Comparison of ENCODE assay signal across 21 cellular contexts in the genomic region with DNA sequence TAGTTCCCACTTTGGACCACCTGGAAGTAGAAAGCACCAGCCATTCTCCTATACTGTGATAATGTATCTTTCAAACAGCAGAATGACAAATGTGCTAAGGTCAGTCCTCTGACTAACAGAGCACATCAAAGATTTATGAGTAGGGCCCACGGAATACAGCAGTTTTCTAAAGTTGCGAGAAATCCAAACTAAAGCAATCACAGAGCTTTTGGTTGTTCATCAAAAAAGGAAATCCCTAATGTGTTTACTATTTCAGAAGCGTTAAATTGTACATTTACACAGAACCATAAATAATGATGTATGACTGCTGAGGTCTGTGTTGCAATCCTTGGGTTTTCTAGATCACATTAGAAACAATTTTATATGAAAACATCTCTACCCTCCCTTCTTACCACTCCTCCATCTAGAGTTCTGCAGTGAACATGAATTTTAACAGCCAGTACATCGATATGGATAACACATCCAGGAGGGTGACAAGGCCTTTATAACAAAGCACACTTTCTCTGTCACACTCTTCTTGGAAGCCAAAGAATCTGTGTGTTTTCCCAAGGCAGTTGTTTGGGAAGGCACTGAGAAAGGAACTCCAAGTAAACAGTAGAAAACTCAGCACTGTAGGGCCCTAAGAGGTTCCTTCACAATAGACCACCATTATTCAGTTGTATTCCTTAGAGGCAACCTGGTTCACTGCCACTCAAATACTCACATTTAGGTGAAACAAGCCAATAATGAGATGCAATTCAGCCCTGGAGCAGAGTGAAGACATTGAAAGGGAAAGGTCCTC. TPM values are rescaled to one million over a fixed set of nuclear protein-coding genes. Genes with fewer than 3 reads are reported as not detected.
DNase-seq lines count a peak whose midpoint lies in the region; ATAC-seq, FAIRE-seq and TF ChIP-seq lines count a peak whose summit lies in the region.
"Had no signal": no experiment of that assay in that cellular context is flagged by ENCODE, and none has a peak within 500 bp of the region (broad histone marks: within the 10 kb centered on the region; RNA-seq: fewer than 3 reads in every experiment).

No MANE protein-coding gene starts in this region.

- peaks cover 22% of the 10 kb centered on the region for H3K4me1 ChIP-seq in mammary epithelial cell (ENCODE audit: insufficient read depth, low read length)
- H3K4me1 ChIP-seq in astrocyte (ENCODE audit: insufficient read depth, low read length): peaks cover 6% of the 10 kb centered on the region
- peaks cover 20 to 60% (median 48%) of the 10 kb centered on the region in 4 donors for H3K4me1 ChIP-seq in upper lobe of left lung

- H3K4me2 ChIP-seq in mammary epithelial cell (ENCODE audit: insufficient read depth, low read depth, low read length) (no peak overlapping the region), astrocyte (ENCODE audit: low read length) (no peak overlapping the region)

- H2AFZ ChIP-seq in mammary epithelial cell (ENCODE audit: low read depth, low read length) (no peak overlapping the region), astrocyte (ENCODE audit: low read depth, low read length) (no peak overlapping the region)

- H3K36me3 Mint-ChIP-seq in MCF 10A (ENCODE audit: insufficient read depth, unreplicated experiment): no peaks in the 10 kb centered on the region
- no peaks in the 10 kb centered on the region for H3K36me3 Mint-ChIP-seq in astrocyte (ENCODE audit: low read depth, unreplicated experiment)
- H3K36me3 Mint-ChIP-seq: memory B cell had no signal

- H3K4me3 Mint-ChIP-seq in MCF 10A (ENCODE audit: unreplicated experiment) (no peak overlapping the region), astrocyte (ENCODE audit: unreplicated experiment) (no peak overlapping the region)
- H3K4me3 Mint-ChIP-seq: activated CD4-positive, alpha-beta T cell treated with anti-CD3 and anti-CD28 coated beads, Interleukin-2, amount 10 ng/mL, durations not matched to agents 24 days and 14 days; activated naive CD8-positive, alpha-beta T cell treated with anti-CD3 and anti-CD28 coated beads, Interleukin-2, amount 50 U/mL, for 24 hours; memory B cell had no signal

- H3K79me2 ChIP-seq in mammary epithelial cell (ENCODE audit: insufficient read depth, low read length) (peaks cover 95% of the 10 kb centered on the region), astrocyte (ENCODE audit: insufficient read depth, low read length) (peaks cover 96% of the 10 kb centered on the region)

- in situ Hi-C loops in mammary epithelial cell (cut with MboI; ENCODE audit: low sequenced_read_pairs in 2 of 2): no loop called here

- H3K27me3 Mint-ChIP-seq in MCF 10A (ENCODE audit: insufficient read depth, unreplicated experiment) (no peaks in the 10 kb centered on the region), astrocyte (ENCODE audit: low read depth, unreplicated experiment) (no peaks in the 10 kb centered on the region)
- H3K27me3 Mint-ChIP-seq: memory B cell had no signal

- H3K9me3 Mint-ChIP-seq in MCF 10A (ENCODE audit: unreplicated experiment): no peaks in the 10 kb centered on the region
- H3K9me3 Mint-ChIP-seq in astrocyte (ENCODE audit: unreplicated experiment): no peaks in the 10 kb centered on the region
- H3K9me3 Mint-ChIP-seq: activated CD4-positive, alpha-beta T cell treated with anti-CD3 and anti-CD28 coated beads, Interleukin-2, amount 10 ng/mL, durations not matched to agents 24 days and 14 days; activated naive CD8-positive, alpha-beta T cell treated with anti-CD3 and anti-CD28 coated beads, Interleukin-2, amount 50 U/mL, for 24 hours; memory B cell had no signal

- H3K27ac ChIP-seq in mammary epithelial cell (ENCODE audit: insufficient read depth, low read depth, low read length) (no peak overlapping the region), astrocyte (ENCODE audit: low read depth, low read length) (no peak overlapping the region), upper lobe of left lung (peak overlapping the region in 3 of 4 donors; percentile 1 to 58 (median 48))

- TF ChIP-seq EP300 in upper lobe of left lung (IDR thresholded peaks at IDR 0.05): no peak

- H4K20me1 ChIP-seq in mammary epithelial cell (ENCODE audit: insufficient read depth, low read length): no peaks in the 10 kb centered on the region
- H4K20me1 ChIP-seq in astrocyte (ENCODE audit: insufficient read depth, low read length): peaks cover 27% of the 10 kb centered on the region

- DNase-seq in MCF 10A (ENCODE audit: unreplicated experiment) (peak; percentile 22), mammary epithelial cell (no peak), astrocyte (ENCODE audit: low read depth) (no peak), left kidney (ENCODE audit: low read depth, low spot score) (peak; percentile 55), upper lobe of left lung (no peak), C1 segment of cervical spinal cord (lab: John Stamatoyannopoulos, UW) (no peak)
- DNase-seq: activated CD4-positive, alpha-beta T cell treated with anti-CD3 and anti-CD28 coated beads, Interleukin-2, amount 10 ng/mL, durations not matched to agents 24 days and 14 days; activated naive CD8-positive, alpha-beta T cell treated with anti-CD3 and anti-CD28 coated beads, Interleukin-2, amount 50 U/mL, for 24 hours; activated T-cell treated with anti-CD3 and anti-CD28 coated beads, Interleukin-2, amount 50 U/mL, for 48 hours; cerebellar nuclear complex; erythroblast; KG1; NCI-H187; NCI-H774; nucleus accumbens; small intestine; stimulated activated naive CD4-positive, alpha-beta T cell had no signal

- BruUV-seq in MCF 10A (replicated peaks; lab: Mats Ljungman, UMichigan) (no TSS peak), mammary epithelial cell (replicated peaks; lab: Mats Ljungman, UMichigan) (no TSS peak)

- WGBS in mammary epithelial cell (ENCODE audit: low coverage, missing lambda C conversion rate): 71% methylated on average over 4 of the region's 4 CpGs
- 36 to 52% methylated on average over 4 of the region's 4 CpGs for WGBS in upper lobe of left lung, 2 donors

- no peaks in the 10 kb centered on the region for H3K36me3 ChIP-seq in mammary epithelial cell (ENCODE audit: insufficient read depth, low read length)
- no peaks in the 10 kb centered on the region for H3K36me3 ChIP-seq in astrocyte (ENCODE audit: insufficient read depth, low read length)
- no peaks in the 10 kb centered on the region for H3K36me3 ChIP-seq in upper lobe of left lung

- H3K4me3 ChIP-seq in mammary epithelial cell (replicated peaks in 1 of 3; ENCODE audit: insufficient read depth in 1 of 3, low read depth in 2 of 3, low read length in 3 of 3) (no peak overlapping the region), astrocyte (ENCODE audit: insufficient read depth, low read depth, low read length) (no peak overlapping the region), upper lobe of left lung (no peak overlapping the region)

- H3K9me3 ChIP-seq in mammary epithelial cell (replicated peaks; ENCODE audit: insufficient read depth, low read length) (no peaks in the 10 kb centered on the region), astrocyte (ENCODE audit: insufficient read depth, low read depth, low read length) (no peaks in the 10 kb centered on the region), upper lobe of left lung (no peaks in the 10 kb centered on the region)

- H3K27ac Mint-ChIP-seq in MCF 10A (ENCODE audit: low read depth, unreplicated experiment) (no peak overlapping the region), astrocyte (ENCODE audit: unreplicated experiment) (no peak overlapping the region)
- H3K27ac Mint-ChIP-seq: activated CD4-positive, alpha-beta T cell treated with anti-CD3 and anti-CD28 coated beads, Interleukin-2, amount 10 ng/mL, durations not matched to agents 24 days and 14 days; activated naive CD8-positive, alpha-beta T cell treated with anti-CD3 and anti-CD28 coated beads, Interleukin-2, amount 50 U/mL, for 24 hours; memory B cell had no signal

- H3K9ac ChIP-seq in mammary epithelial cell (ENCODE audit: insufficient read depth, low read length) (no peak overlapping the region), astrocyte (ENCODE audit: low read length) (no peak overlapping the region)

- CTCF ChIA-PET in MCF 10A (lab: Yijun Ruan, JAX): interaction anchor here (0.7 to 0.9 kb wide), 2 partner anchors 11 to 20 kb away, joined by 3 read pairs; no protein-coding TSS in a partner anchor
- CTCF ChIA-PET in mammary epithelial cell (lab: Charles Lee; ENCODE audit: low non-redundant PET): no interaction called here

- TF ChIP-seq CTCF in MCF 10A (IDR thresholded peaks at IDR 0.05; ENCODE audit: unreplicated experiment) (no peak), mammary epithelial cell (conservative IDR thresholded peaks at IDR 0.05 in 1 of 2, IDR thresholded peaks at IDR 0.05 in 1 of 2; ENCODE audit: extremely low read depth in 1 of 2, insufficient read depth in 1 of 2, low read depth in 1 of 2, low read length in 2 of 2) (no peak), astrocyte (IDR thresholded peaks at IDR 0.05; ENCODE audit: insufficient read depth, low read depth, low read length) (no peak), upper lobe of left lung (IDR thresholded peaks at IDR 0.05) (no peak)

- H3K4me1 Mint-ChIP-seq in MCF 10A (ENCODE audit: insufficient read depth, unreplicated experiment) (peaks cover 30% of the 10 kb centered on the region), astrocyte (ENCODE audit: low read depth, unreplicated experiment) (peaks cover 37% of the 10 kb centered on the region)
- H3K4me1 Mint-ChIP-seq: activated CD4-positive, alpha-beta T cell treated with anti-CD3 and anti-CD28 coated beads, Interleukin-2, amount 10 ng/mL, durations not matched to agents 24 days and 14 days; activated naive CD8-positive, alpha-beta T cell treated with anti-CD3 and anti-CD28 coated beads, Interleukin-2, amount 50 U/mL, for 24 hours; memory B cell had no signal

- dilution Hi-C loops in mammary epithelial cell (cut with HindIII; ENCODE audit: low sequenced_read_pairs): no loop called here

- TF ChIP-seq POLR2A in upper lobe of left lung (IDR thresholded peaks at IDR 0.05): no peak

- intact Hi-C loops in MCF 10A (cut with micrococcal nuclease): no loop called here
- intact Hi-C loops in mammary epithelial cell (cut with micrococcal nuclease): loop anchor here (10.0 kb wide), 1 partner anchor 952 kb away; a partner anchor contains a TSS

- POLR2A ChIA-PET in MCF 10A (lab: Yijun Ruan, JAX): interaction anchor here (0.7 to 3.8 kb wide), 5 partner anchors 9 to 351 kb away, joined by 3 to 17 read pairs (median 4); no protein-coding TSS in a partner anchor

- FAIRE-seq in astrocyte (lab: Jason Lieb, UNC): peak; percentile 17
- FAIRE-seq: H1, small intestine had no signal

- ATAC-seq in upper lobe of left lung (ENCODE audit: low FRiP score in 2 of 2) (no peak), HG02610 (IDR thresholded peaks at IDR 0.05; ENCODE audit: unreplicated experiment) (no peak), HG03135 (IDR thresholded peaks at IDR 0.05; ENCODE audit: unreplicated experiment) (no peak)
- ATAC-seq: activated naive CD8-positive, alpha-beta T cell treated with anti-CD3 and anti-CD28 coated beads, Interleukin-2, amount 50 U/mL, for 24 hours had no signal

- no peaks in the 10 kb centered on the region for H3K27me3 ChIP-seq in mammary epithelial cell (ENCODE audit: insufficient read depth, low read length)
- no peaks in the 10 kb centered on the region for H3K27me3 ChIP-seq in astrocyte (ENCODE audit: insufficient read depth, low read length)
- H3K27me3 ChIP-seq in upper lobe of left lung: no peaks in the 10 kb centered on the region

RNA-seq across cellular contexts. Expression of a gene that starts 7.3 kb away (rescaled TPM):
- total RNA-seq in MCF 10A (2022) (3.9 and 4.8 TPM in 2 replicates), mammary epithelial cell (10 to 100 TPM; 26.2 to 45.3 TPM), astrocyte (15.9 and 21.7 TPM in 2 replicates), upper lobe of left lung (10 to 100 TPM; 10.2 to 72.7 (median 36.6) TPM)
- polyA plus RNA-seq in mammary epithelial cell: 15.0 TPM
- 30.2 TPM for polyA minus RNA-seq in mammary epithelial cell

Comparison
In these comparisons a context has a peak if more than half of its experiments do, and no peak if none do; other contexts are left out.
1. DNase-seq: peak in MCF 10A (single experiment) and left kidney (single experiment); none in mammary epithelial cell (single experiment), astrocyte (single experiment), upper lobe of left lung (0 of 2) and C1 segment of cervical spinal cord (0 of 14).
2. H3K27ac ChIP-seq: peak in upper lobe of left lung (3 of 4); none in mammary epithelial cell (single experiment) and astrocyte (single experiment).